ENCODE assay signal across 8 cellular contexts in the genomic region with DNA sequence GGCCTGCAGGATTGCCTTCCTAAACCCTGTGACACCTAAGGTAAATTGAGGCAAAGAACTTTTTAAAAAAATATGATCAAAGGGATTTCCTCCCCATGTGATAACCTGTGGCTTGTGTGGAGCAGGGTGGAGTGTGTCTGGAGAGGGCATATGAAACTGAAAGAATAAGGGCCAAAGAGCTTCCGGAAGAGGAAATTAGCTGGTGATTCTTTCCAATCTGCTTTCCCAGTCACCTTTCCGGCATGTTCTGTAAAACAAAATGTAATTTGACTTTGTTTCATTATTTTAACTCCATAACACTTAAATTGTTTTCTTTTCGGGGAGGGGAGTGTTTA. TPM values are rescaled to one million over a fixed set of nuclear protein-coding genes. Genes with fewer than 3 reads are reported as not detected.
DNase-seq lines count a peak whose midpoint lies in the region; ATAC-seq and TF ChIP-seq lines count a peak whose summit lies in the region.

No MANE protein-coding gene starts in this region.

- no peak overlapping the region for H2AFZ ChIP-seq in osteoblast (ENCODE audit: low read length)

- TF ChIP-seq CTCF in WERI-Rb-1 (IDR thresholded peaks at IDR 0.05; ENCODE audit: low read depth, low read length) (no peak), foreskin fibroblast (IDR thresholded peaks at IDR 0.05; ENCODE audit: low read depth, low read length) (no peak), osteoblast (IDR thresholded peaks at IDR 0.05; ENCODE audit: extremely low read depth, low read depth, low read length) (no peak)

- H3K4me2 ChIP-seq in osteoblast (ENCODE audit: insufficient read depth, low read length), result peak overlapping the region; percentile 83

- H3K9me3 ChIP-seq in WERI-Rb-1 (ENCODE audit: severe bottlenecking) (no peaks in the 10 kb centered on the region), osteoblast (ENCODE audit: low read depth, low read length) (no peaks in the 10 kb centered on the region)

- H3K27me3 ChIP-seq in WERI-Rb-1 (ENCODE audit: insufficient read depth, low read depth, severe bottlenecking) (peaks cover 3% of the 10 kb centered on the region), osteoblast (ENCODE audit: insufficient read depth, low read length) (no peaks in the 10 kb centered on the region)

- H3K79me2 ChIP-seq in osteoblast (ENCODE audit: insufficient read depth, low read length), result peaks cover 42% of the 10 kb centered on the region

- peak overlapping the region; percentile 72 for H3K4me3 ChIP-seq in WERI-Rb-1 (ENCODE audit: low read depth, low read length)
- H3K4me3 ChIP-seq in foreskin fibroblast (ENCODE audit: low read depth in 1 of 2, low read length in 2 of 2), result peak overlapping the region; percentile 61 to 66
- peak overlapping the region; percentile 80 for H3K4me3 ChIP-seq in osteoblast (ENCODE audit: insufficient read depth, low read length)

- H3K27ac ChIP-seq in WERI-Rb-1 (peak overlapping the region; percentile 91), osteoblast (ENCODE audit: low read depth, low read length) (peak overlapping the region; percentile 93)

- ATAC-seq in GM21786 (IDR thresholded peaks at IDR 0.05; ENCODE audit: unreplicated experiment), result peak; percentile 49

- H3K4me1 ChIP-seq in osteoblast (ENCODE audit: insufficient read depth, low read length), result peaks cover 7% of the 10 kb centered on the region

- no peaks in the 10 kb centered on the region for H4K20me1 ChIP-seq in osteoblast (ENCODE audit: insufficient read depth, low read length)

- DNase-seq in SIG-M5 treated with dmso at 0.1 percent for 504 hours (lab: John Stamatoyannopoulos, UW; ENCODE audit: unreplicated experiment) (peak; percentile 81), SIG-M5 (lab: John Stamatoyannopoulos, UW) (no peak), KBM-7 (peak; percentile 77), WERI-Rb-1 (no peak), foreskin fibroblast (no peak), osteoblast (ENCODE audit: insufficient read length, low spot score, missing footprints) (no peak)
- no peak for DNase-seq in stimulated activated naive CD4-positive, alpha-beta T cell treated with Interleukin-2 at 50 U/mL for 16 hours (lab: John Stamatoyannopoulos, UW)

- in situ Hi-C loops in KBM-7 (cut with MboI; ENCODE audit: low pct_unique_long_range_greater_than_20kb, low sequenced_read_pairs), result no loop called here

- no peaks in the 10 kb centered on the region for H3K36me3 ChIP-seq in WERI-Rb-1
- H3K36me3 ChIP-seq in osteoblast (ENCODE audit: insufficient read depth, low read length), result no peaks in the 10 kb centered on the region

RNA-seq across cellular contexts. Expression of a gene that starts 0.6 kb away (rescaled TPM):
- 45.6 and 47.4 TPM in 2 replicates for total RNA-seq in osteoblast

Comparison
In these comparisons a context has a peak if more than half of its experiments do, and no peak if none do; other contexts are left out.
1. DNase-seq: peak in SIG-M5 treated with dmso at 0.1 percent for 504 hours (single experiment) and KBM-7 (single experiment); none in SIG-M5 (single experiment), WERI-Rb-1 (single experiment), foreskin fibroblast (0 of 2), osteoblast (single experiment) and stimulated activated naive CD4-positive, alpha-beta T cell treated with Interleukin-2 at 50 U/mL for 16 hours (single experiment).
2. Peak in every context shown above with its lines, with median percentiles within 50 percentile points of each other: H3K4me3 ChIP-seq.